13 cellular contexts compared by ENCODE assay signal in genomic region chr20:54221383-54221782, GRCh38. TPM values are rescaled to one million over a fixed set of nuclear protein-coding genes. Genes with fewer than 3 reads are reported as not detected.
DNase-seq lines count a peak whose midpoint lies in the region; ATAC-seq and TF ChIP-seq lines count a peak whose summit lies in the region.
"Had no signal": no experiment of that assay in that cellular context is flagged by ENCODE, and none has a peak within 500 bp of the region (broad histone marks: within the 10 kb centered on the region; RNA-seq: fewer than 3 reads in every experiment).

No MANE protein-coding gene starts in this region.

- H3K4me3 Mint-ChIP-seq in activated T-helper 2 cell treated with anti-CD3 and anti-CD28 coated beads, Interferon-gamma antibody, Interleukin-2, Interleukin-4, amounts not matched to agents 10 μg/mL and 5 μg/mL and 100 μg/mL, durations not matched to agents 14 hours and 24 hours and 36 hours (ENCODE audit: low read depth), result no peak overlapping the region
- H3K4me3 Mint-ChIP-seq in neural progenitor cell (no peak overlapping the region), Caco-2 (ENCODE audit: unreplicated experiment) (no peak overlapping the region), CD14-positive monocyte (no peak overlapping the region)
- H3K4me3 Mint-ChIP-seq: HFFc6 had no signal

- POLR2A ChIA-PET in Caco-2 (lab: Charles Lee), result no interaction called here

- no peak overlapping the region for H2AFZ ChIP-seq in neural progenitor cell (replicated peaks)

- H3K9ac ChIP-seq in neural progenitor cell, result no peak overlapping the region

- peaks cover 20% of the 10 kb centered on the region for H3K36me3 Mint-ChIP-seq in activated T-helper 2 cell treated with anti-CD3 and anti-CD28 coated beads, Interferon-gamma antibody, Interleukin-2, Interleukin-4, amounts not matched to agents 10 μg/mL and 5 μg/mL and 100 μg/mL, durations not matched to agents 14 hours and 24 hours and 36 hours (ENCODE audit: low read depth)
- H3K36me3 Mint-ChIP-seq in neural progenitor cell, result peaks cover 12% of the 10 kb centered on the region
- peaks cover 30% of the 10 kb centered on the region for H3K36me3 Mint-ChIP-seq in Caco-2 (ENCODE audit: insufficient read depth, unreplicated experiment)
- H3K36me3 Mint-ChIP-seq in CD14-positive monocyte, result peaks cover 15 to 27% of the 10 kb centered on the region in 2 donors

- peaks cover 16% of the 10 kb centered on the region for H3K4me1 Mint-ChIP-seq in activated T-helper 2 cell treated with anti-CD3 and anti-CD28 coated beads, Interferon-gamma antibody, Interleukin-2, Interleukin-4, amounts not matched to agents 10 μg/mL and 5 μg/mL and 100 μg/mL, durations not matched to agents 14 hours and 24 hours and 36 hours (ENCODE audit: low read depth)
- peaks cover 42% of the 10 kb centered on the region for H3K4me1 Mint-ChIP-seq in neural progenitor cell
- H3K4me1 Mint-ChIP-seq in Caco-2 (ENCODE audit: low read depth, unreplicated experiment), result no peaks in the 10 kb centered on the region
- H3K4me1 Mint-ChIP-seq in CD14-positive monocyte, result peaks cover 17% of the 10 kb centered on the region

- H3K27me3 ChIP-seq in neural progenitor cell, result no peaks in the 10 kb centered on the region
- no peaks in the 10 kb centered on the region for H3K27me3 ChIP-seq in Caco-2 (replicated peaks; ENCODE audit: control insufficient read depth, insufficient read depth, low read length)

- no peaks in the 10 kb centered on the region for H3K27me3 Mint-ChIP-seq in activated T-helper 2 cell treated with anti-CD3 and anti-CD28 coated beads, Interferon-gamma antibody, Interleukin-2, Interleukin-4, amounts not matched to agents 10 μg/mL and 5 μg/mL and 100 μg/mL, durations not matched to agents 14 hours and 24 hours and 36 hours (ENCODE audit: low read depth)
- peaks cover 2% of the 10 kb centered on the region for H3K27me3 Mint-ChIP-seq in neural progenitor cell (ENCODE audit: insufficient read depth, low read depth)
- H3K27me3 Mint-ChIP-seq in Caco-2 (ENCODE audit: insufficient read depth, unreplicated experiment), result no peaks in the 10 kb centered on the region
- peaks cover 0 to 3% (median 2%) of the 10 kb centered on the region in 3 donors for H3K27me3 Mint-ChIP-seq in CD14-positive monocyte (ENCODE audit: low read depth in 3 of 3)

- peaks cover 7% of the 10 kb centered on the region for H3K36me3 ChIP-seq in neural progenitor cell
- H3K36me3 ChIP-seq in Caco-2 (ENCODE audit: control insufficient read depth, insufficient read depth, low read length), result 0 out of 2 replicates have a peak, but pooled peaks cover 3% of the 10 kb centered on the region

- H3K4me2 ChIP-seq in neural progenitor cell, result no peak overlapping the region
- H3K4me2 ChIP-seq: smooth muscle cell had no signal

- H3F3A ChIP-seq in neural progenitor cell (ENCODE audit: low read depth), result peaks cover 38% of the 10 kb centered on the region

- no peaks in the 10 kb centered on the region for H3K9me3 Mint-ChIP-seq in activated T-helper 2 cell treated with anti-CD3 and anti-CD28 coated beads, Interferon-gamma antibody, Interleukin-2, Interleukin-4, amounts not matched to agents 10 μg/mL and 5 μg/mL and 100 μg/mL, durations not matched to agents 14 hours and 24 hours and 36 hours
- H3K9me3 Mint-ChIP-seq in neural progenitor cell, result no peaks in the 10 kb centered on the region
- no peaks in the 10 kb centered on the region for H3K9me3 Mint-ChIP-seq in Caco-2 (ENCODE audit: unreplicated experiment)
- peaks cover 0 to 2% (median 0%) of the 10 kb centered on the region in 7 donors for H3K9me3 Mint-ChIP-seq in CD14-positive monocyte
- H3K9me3 Mint-ChIP-seq: HFFc6 had no signal

- no peaks in the 10 kb centered on the region for H3K9me3 ChIP-seq in neural progenitor cell (ENCODE audit: low read depth)
- no peaks in the 10 kb centered on the region for H3K9me3 ChIP-seq in Caco-2

- H3K27ac Mint-ChIP-seq in activated T-helper 2 cell treated with anti-CD3 and anti-CD28 coated beads, Interferon-gamma antibody, Interleukin-2, Interleukin-4, amounts not matched to agents 10 μg/mL and 5 μg/mL and 100 μg/mL, durations not matched to agents 14 hours and 24 hours and 36 hours, result peak overlapping the region; percentile 40
- H3K27ac Mint-ChIP-seq in neural progenitor cell (peak overlapping the region; percentile 34), Caco-2 (ENCODE audit: unreplicated experiment) (no peak overlapping the region), CD14-positive monocyte (peak overlapping the region in 2 of 7 donors; percentile 52)
- H3K27ac Mint-ChIP-seq: HFFc6 had no signal

- no peaks in the 10 kb centered on the region for H3K79me2 ChIP-seq in neural progenitor cell (ENCODE audit: low read depth)

- no TSS peak for BruUV-seq in Caco-2 (replicated peaks; lab: Mats Ljungman, UMichigan)

- H4K20me1 ChIP-seq in neural progenitor cell (ENCODE audit: low read depth), result no peaks in the 10 kb centered on the region

- H3K4me1 ChIP-seq in neural progenitor cell, result peaks cover 33% of the 10 kb centered on the region
- H3K4me1 ChIP-seq in Caco-2, result no peaks in the 10 kb centered on the region

- TF ChIP-seq CTCF in neural progenitor cell (IDR thresholded peaks at IDR 0.05), result no peak
- TF ChIP-seq CTCF in Caco-2 (IDR thresholded peaks at IDR 0.05; ENCODE audit: insufficient read depth in 1 of 2, low read depth in 1 of 2, low read length in 1 of 2, severe bottlenecking in 1 of 2, unreplicated experiment in 1 of 2), result no peak
- no peak for TF ChIP-seq CTCF in CD14-positive monocyte (IDR thresholded peaks at IDR 0.05)

- no peak overlapping the region for H3K27ac ChIP-seq in neural progenitor cell

- DNase-seq in activated CD4-positive, alpha-beta T cell treated with anti-CD3 and anti-CD28 coated beads for 48 hours, result peak; percentile 25
- no peak for DNase-seq in activated CD4-positive, alpha-beta T cell treated with anti-CD3 and anti-CD28 coated beads, Interleukin-2, amount 50 U/mL, for 4 hours
- no peak for DNase-seq in activated T-helper 2 cell treated with anti-CD3 and anti-CD28 coated beads, Interferon-gamma antibody, Interleukin-2, Interleukin-4, amounts not matched to agents 10 μg/mL and 5 μg/mL and 100 μg/mL, durations not matched to agents 14 hours and 24 hours and 36 hours (ENCODE audit: low spot score)
- DNase-seq in neural progenitor cell (ENCODE audit: low spot score), result no peak
- DNase-seq in glomerular visceral epithelial cell (ENCODE audit: extremely low spot score), result no peak
- no peak for DNase-seq in Caco-2
- no peak for DNase-seq in CD14-positive monocyte (ENCODE audit: low spot score)
- DNase-seq: HFFc6; IMR-90; stimulated activated naive CD4-positive, alpha-beta T cell treated with Interleukin-2 at 50 U/mL for 16 hours had no signal

- intact Hi-C loops in activated T-helper 2 cell treated with anti-CD3 and anti-CD28 coated beads, Interferon-gamma antibody, Interleukin-2, Interleukin-4, amounts not matched to agents 10 μg/mL and 5 μg/mL and 100 μg/mL, durations not matched to agents 14 hours and 24 hours and 36 hours (cut with micrococcal nuclease), result loop anchor here (5.0 to 10.0 kb wide), 2 partner anchors 66 to 253 kb away; partner anchors contain the start of gene DOK5
- intact Hi-C loops in Caco-2 (cut with micrococcal nuclease; ENCODE audit: unreplicated experiment) (no loop called here), CD14-positive monocyte (cut with micrococcal nuclease) (loop anchor here in 1 of 2 donors (10.0 kb wide), 1 partner anchor 423 kb away; no protein-coding TSS in a partner anchor)

- CTCF ChIA-PET in Caco-2 (lab: Charles Lee), result interaction anchor here (0.5 to 3.0 kb wide), 2 partner anchors 13 to 254 kb away, joined by 4 to 9 read pairs; partner anchors contain the start of genes DOK5 and PFDN4

- ATAC-seq in HG03097 (IDR thresholded peaks at IDR 0.05; ENCODE audit: low FRiP score, unreplicated experiment), result peak; percentile 65

- H3K4me3 ChIP-seq in neural progenitor cell (no peak overlapping the region), Caco-2 (ENCODE audit: low read depth, low read length) (no peak overlapping the region)
- H3K4me3 ChIP-seq: smooth muscle cell had no signal

RNA-seq across cellular contexts. Expression of gene PFDN4, which starts 13.5 kb away (rescaled TPM):
- 52.2 and 55.1 TPM in 2 replicates for total RNA-seq in activated T-helper 2 cell treated with anti-CD3 and anti-CD28 coated beads, Interferon-gamma antibody, Interleukin-2, Interleukin-4, amounts not matched to agents 10 μg/mL and 5 μg/mL and 100 μg/mL, durations not matched to agents 14 hours and 24 hours and 36 hours
- 198 and 597 TPM in 2 replicates for total RNA-seq in neural progenitor cell (ENCODE audit: low replicate concordance)
- total RNA-seq in Caco-2 (2022), result 86.7 and 93.4 TPM in 2 replicates
- polyA plus RNA-seq in CD14-positive monocyte, result 10 to 100 TPM; 32.1 to 49.0 TPM

RNA-seq across cellular contexts. Expression of gene CYP24A1, which starts 47.6 kb away (rescaled TPM):
- not detected in 2 replicates for total RNA-seq in activated T-helper 2 cell treated with anti-CD3 and anti-CD28 coated beads, Interferon-gamma antibody, Interleukin-2, Interleukin-4, amounts not matched to agents 10 μg/mL and 5 μg/mL and 100 μg/mL, durations not matched to agents 14 hours and 24 hours and 36 hours
- total RNA-seq in neural progenitor cell (ENCODE audit: low replicate concordance), result not detected in 2 replicates
- 3.6 and 3.7 TPM in 2 replicates for total RNA-seq in Caco-2 (2022)
- not detected for polyA plus RNA-seq in CD14-positive monocyte
- total RNA-seq: IMR-90, mesenteric fat pad had no signal
- polyA plus RNA-seq: IMR-90 had no signal
